In the genomic region with DNA sequence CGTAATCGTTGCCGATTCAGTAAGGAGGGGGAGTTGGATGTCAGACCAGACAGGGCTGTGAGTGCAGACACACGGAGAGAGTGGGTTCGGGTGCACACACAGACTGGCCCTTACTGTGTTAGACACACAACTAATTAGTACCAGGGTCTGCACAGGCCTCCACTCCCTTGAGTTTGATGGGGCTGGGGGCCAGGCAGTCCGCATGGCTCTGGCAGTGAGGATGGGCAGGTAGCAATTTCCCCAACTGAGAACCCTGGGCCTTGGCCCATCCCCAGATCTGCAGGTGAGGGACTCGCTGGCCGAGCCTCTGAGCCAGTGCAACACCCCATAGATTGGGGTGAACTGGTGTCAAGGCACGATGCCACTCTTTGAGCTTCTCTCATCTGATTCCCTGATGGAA, we compare ENCODE assay signal across 25 cellular contexts. TPM values are rescaled to one million over a fixed set of nuclear protein-coding genes. Genes with fewer than 3 reads are reported as not detected.
"Had no signal": no experiment of that assay in that cellular context is flagged by ENCODE, and none has a peak within 500 bp of the region (broad histone marks: within the 10 kb centered on the region; RNA-seq: fewer than 3 reads in every experiment).

No MANE protein-coding gene starts in this region.

- H3K27me3 ChIP-seq: esophagus muscularis mucosa, foreskin keratinocyte, heart right ventricle, neural progenitor cell, tibial nerve, upper lobe of left lung had no signal

- DNase-seq: central memory CD4-positive, alpha-beta T cell; effector memory CD4-positive, alpha-beta T cell; foreskin keratinocyte; glutamatergic neuron; heart right ventricle; hippocampal formation; islet precursor cell; kidney glomerular epithelial cell; nucleus accumbens; stimulated activated CD4-positive, alpha-beta T cell treated with anti-CD3 and anti-CD28 coated beads, Interleukin-4, amount 100 ng/mL, for 4 hours; stimulated activated naive CD8-positive, alpha-beta T cell treated with anti-CD3 and anti-CD28 coated beads, Interleukin-15, Interleukin-2, amounts not matched to agents 100 U/mL and 50 U/mL, for 24 hours; upper lobe of left lung had no signal

- FAIRE-seq: colon, endothelial cell of umbilical vein, urothelium cell line had no signal

- ATAC-seq: foreskin keratinocyte; heart right ventricle; sciatic nerve; stimulated activated memory B cell treated with anti-CD40 and anti-IgM and Interleukin-4, amounts not matched to agents 10 μg/mL and 1 μg/mL and 100 μg/mL, for 72 hours; stimulated activated naive CD8-positive, alpha-beta T cell treated with anti-CD3 and anti-CD28 coated beads, Interleukin-15, Interleukin-2, amounts not matched to agents 100 U/mL and 50 U/mL, for 24 hours had no signal

- H3K36me3 Mint-ChIP-seq: memory B cell; stimulated activated memory B cell treated with anti-CD40 and anti-IgM and Interleukin-4, amounts not matched to agents 10 μg/mL and 1 μg/mL and 100 μg/mL, for 72 hours had no signal

- H3K36me3 ChIP-seq: neural progenitor cell had no signal

- H3K4me1 Mint-ChIP-seq: memory B cell; stimulated activated memory B cell treated with anti-CD40 and anti-IgM and Interleukin-4, amounts not matched to agents 10 μg/mL and 1 μg/mL and 100 μg/mL, for 72 hours had no signal

- H3K9me3 Mint-ChIP-seq: dendritic cell treated with granulocyte-macrophage colony-stimulating factor and Interleukin-4, amounts not matched to agents 40 ng/mL and 50 ng/mL, for 4 days; memory B cell; nephron; neural progenitor cell; stimulated activated memory B cell treated with anti-CD40 and anti-IgM and Interleukin-4, amounts not matched to agents 10 μg/mL and 1 μg/mL and 100 μg/mL, for 72 hours had no signal

- H3K4me3 Mint-ChIP-seq: dendritic cell treated with granulocyte-macrophage colony-stimulating factor and Interleukin-4, amounts not matched to agents 40 ng/mL and 50 ng/mL, for 4 days; memory B cell; nephron; neural progenitor cell; stimulated activated memory B cell treated with anti-CD40 and anti-IgM and Interleukin-4, amounts not matched to agents 10 μg/mL and 1 μg/mL and 100 μg/mL, for 72 hours had no signal

- H3K27ac Mint-ChIP-seq: dendritic cell treated with granulocyte-macrophage colony-stimulating factor and Interleukin-4, amounts not matched to agents 40 ng/mL and 50 ng/mL, for 4 days; memory B cell; nephron; neural progenitor cell; stimulated activated memory B cell treated with anti-CD40 and anti-IgM and Interleukin-4, amounts not matched to agents 10 μg/mL and 1 μg/mL and 100 μg/mL, for 72 hours had no signal

- H3K4me3 ChIP-seq: esophagus muscularis mucosa, heart right ventricle, lung, neural progenitor cell, thoracic aorta, tibial nerve, upper lobe of left lung had no signal

- H3K27me3 Mint-ChIP-seq: dendritic cell treated with granulocyte-macrophage colony-stimulating factor and Interleukin-4, amounts not matched to agents 40 ng/mL and 50 ng/mL, for 4 days had no signal

RNA-seq across cellular contexts. Expression of a gene that starts 51.2 kb away (rescaled TPM):
- total RNA-seq: foreskin keratinocyte had no signal
- polyA plus RNA-seq: foreskin keratinocyte had no signal
